ENCODE assay signal across 30 cellular contexts in genomic region chr11:102382384-102382783, GRCh38.
"Had no signal": no experiment of that assay in that cellular context is flagged by ENCODE, and none has a peak within 500 bp of the region (broad histone marks: within the 10 kb centered on the region; RNA-seq: fewer than 3 reads in every experiment).

No MANE protein-coding gene starts in this region.

- H3K9me3 ChIP-seq: esophagus squamous epithelium, lower lobe of right lung, neutrophil, prostate gland, thoracic aorta had no signal

- H3K27me3 ChIP-seq: esophagus squamous epithelium, neutrophil had no signal

- H3K4me3 Mint-ChIP-seq: activated naive CD4-positive, alpha-beta T cell treated with anti-CD3 and anti-CD28 coated beads, Interleukin-2, amount 10 ng/mL, durations not matched to agents 7 days and 5 days; activated T-helper 1 cell treated with anti-CD3 and anti-CD28 coated beads, Interleukin-12 subunit alpha, Interleukin-12 subunit beta, Interleukin-2, Interleukin-4 antibody, amounts not matched to agents 30 ng/mL and 10 ng/mL and 1 ng/mL, durations not matched to agents 14 hours and 24 hours and 36 hours; endodermal cell; nephron progenitor cell had no signal

- H3K9me3 Mint-ChIP-seq: activated naive CD4-positive, alpha-beta T cell treated with anti-CD3 and anti-CD28 coated beads, Interleukin-2, amount 10 ng/mL, durations not matched to agents 7 days and 5 days; activated T-helper 1 cell treated with anti-CD3 and anti-CD28 coated beads, Interleukin-12 subunit alpha, Interleukin-12 subunit beta, Interleukin-2, Interleukin-4 antibody, amounts not matched to agents 30 ng/mL and 10 ng/mL and 1 ng/mL, durations not matched to agents 14 hours and 24 hours and 36 hours; endodermal cell; nephron progenitor cell had no signal

- ATAC-seq: left lobe of liver; lower lobe of right lung; sciatic nerve; stimulated activated naive CD8-positive, alpha-beta T cell treated with anti-CD3 and anti-CD28 coated beads, Interleukin-15, Interleukin-2, amounts not matched to agents 100 U/mL and 50 U/mL, for 24 hours had no signal

- FAIRE-seq: frontal cortex, TTC549, urothelium cell line had no signal

- H3K36me3 ChIP-seq: prostate gland had no signal

- H3K27ac ChIP-seq: coronary artery, epithelial cell of prostate, esophagus squamous epithelium, lower lobe of right lung, neutrophil, prostate gland, skin epidermis, thoracic aorta, VCaP had no signal

- H3K4me3 ChIP-seq: coronary artery, esophagus squamous epithelium, lower lobe of right lung, prostate gland, skin epidermis, thoracic aorta had no signal

- DNase-seq: activated CD4-positive, alpha-beta T cell treated with anti-CD3 and anti-CD28 coated beads for 4 hours; activated CD4-positive, alpha-beta T cell treated with anti-CD3 and anti-CD28 coated beads, Interleukin-2, amount 50 U/mL, for 4 hours; activated gamma-delta T cell; activated naive CD4-positive, alpha-beta T cell treated with anti-CD3 and anti-CD28 coated beads, Interleukin-2, amount 10 ng/mL, durations not matched to agents 7 days and 5 days; activated T-cell treated with anti-CD3 and anti-CD28 coated beads for 4 hours; anterior cingulate cortex; endodermal cell; esophagus squamous epithelium; kidney glomerular epithelial cell; lower lobe of right lung; nephron progenitor cell; retina; stimulated activated CD4-positive, alpha-beta T cell treated with anti-CD3 and anti-CD28 coated beads, Interleukin-12 subunit alpha, Interleukin-12 subunit beta, amount 100 ng/mL, for 4 hours; stimulated activated CD4-positive, alpha-beta T cell treated with anti-CD3 and anti-CD28 coated beads, Interleukin-4, amount 100 ng/mL, for 1 hour; stimulated activated naive CD8-positive, alpha-beta T cell treated with anti-CD3 and anti-CD28 coated beads, Interleukin-15, Interleukin-2, amounts not matched to agents 100 U/mL and 50 U/mL, for 24 hours; T-helper 9 cell; trophoblast cell had no signal

- H3K4me1 ChIP-seq: esophagus squamous epithelium, prostate gland had no signal

- H3K27ac Mint-ChIP-seq: activated naive CD4-positive, alpha-beta T cell treated with anti-CD3 and anti-CD28 coated beads, Interleukin-2, amount 10 ng/mL, durations not matched to agents 7 days and 5 days; activated T-helper 1 cell treated with anti-CD3 and anti-CD28 coated beads, Interleukin-12 subunit alpha, Interleukin-12 subunit beta, Interleukin-2, Interleukin-4 antibody, amounts not matched to agents 30 ng/mL and 10 ng/mL and 1 ng/mL, durations not matched to agents 14 hours and 24 hours and 36 hours; endodermal cell had no signal

- H3K27me3 Mint-ChIP-seq: activated naive CD4-positive, alpha-beta T cell treated with anti-CD3 and anti-CD28 coated beads, Interleukin-2, amount 10 ng/mL, durations not matched to agents 7 days and 5 days had no signal
